30 cellular contexts compared by ENCODE assay signal in the genomic region with DNA sequence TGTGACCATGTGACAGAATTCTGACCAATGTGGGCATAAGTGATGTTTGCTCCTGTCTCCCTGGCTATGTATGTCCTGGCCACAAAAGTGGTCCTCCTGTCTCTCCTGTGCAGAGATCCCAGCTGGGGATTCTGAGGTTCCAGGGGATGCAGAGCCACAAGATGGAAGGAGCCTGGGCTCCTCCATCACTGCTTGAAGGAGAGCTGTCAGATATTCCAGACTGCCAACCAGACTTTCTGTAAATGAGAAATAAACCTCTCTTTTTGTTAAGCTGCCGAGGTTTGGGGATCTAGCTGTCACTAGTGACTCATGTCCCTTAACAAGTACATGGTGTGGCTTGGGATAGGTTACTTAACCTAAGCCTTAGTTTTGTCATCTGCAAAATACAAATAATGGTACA. TPM values are rescaled to one million over a fixed set of nuclear protein-coding genes. Genes with fewer than 3 reads are reported as not detected.
"Had no signal": no experiment of that assay in that cellular context is flagged by ENCODE, and none has a peak within 500 bp of the region (broad histone marks: within the 10 kb centered on the region; RNA-seq: fewer than 3 reads in every experiment).

No MANE protein-coding gene starts in this region.

- H3K27ac Mint-ChIP-seq: dendritic cell treated with granulocyte-macrophage colony-stimulating factor and Interleukin-4, amounts not matched to agents 40 ng/mL and 50 ng/mL, for 4 days; endodermal cell; naive thymus-derived CD4-positive, alpha-beta T cell; nephron; stimulated activated naive CD8-positive, alpha-beta T cell treated with anti-CD3 and anti-CD28 coated beads, Interleukin-15, amount 100 ng/mL, for 72 hours; type B pancreatic cell had no signal

- H3K9me3 ChIP-seq: colonic mucosa, ovary, right lobe of liver, thyroid gland had no signal

- H3K36me3 Mint-ChIP-seq: type B pancreatic cell had no signal

- DNase-seq: colonic mucosa; effector CD8-positive, alpha-beta T cell; endodermal cell; foreskin keratinocyte; glutamatergic neuron; heart right ventricle; hippocampal formation; left cardiac atrium; left lung; mesendoderm; midbrain; naive thymus-derived CD4-positive, alpha-beta T cell; occipital lobe; ovary; posterior cingulate gyrus; right lobe of liver; small intestine; stimulated activated CD4-positive, alpha-beta T cell treated with anti-CD3 and anti-CD28 coated beads, Interleukin-1b, Interleukin-23, amount 100 ng/mL, for 48 hours; stimulated activated CD4-positive, alpha-beta T cell treated with anti-CD3 and anti-CD28 coated beads, Interleukin-4, amount 100 ng/mL, for 1 hour; stimulated activated CD8-positive, alpha-beta memory T cell treated with anti-CD3 and anti-CD28 coated beads, Interleukin-4, amount 100 ng/mL, for 48 hours; stimulated activated naive CD4-positive, alpha-beta T cell; stimulated activated naive CD8-positive, alpha-beta T cell treated with anti-CD3 and anti-CD28 coated beads, Interleukin-15, amount 100 ng/mL, for 72 hours; thyroid gland had no signal

- H3K4me1 ChIP-seq: colonic mucosa, foreskin keratinocyte had no signal

- ATAC-seq: foreskin keratinocyte; left cardiac atrium; left lung; naive thymus-derived CD4-positive, alpha-beta T cell; right lobe of liver; stimulated activated naive CD8-positive, alpha-beta T cell treated with anti-CD3 and anti-CD28 coated beads, Interleukin-15, amount 100 ng/mL, for 72 hours had no signal

- H3K36me3 ChIP-seq: colonic mucosa, ovary, right lobe of liver had no signal

- H3K27me3 Mint-ChIP-seq: naive thymus-derived CD4-positive, alpha-beta T cell; stimulated activated naive CD8-positive, alpha-beta T cell treated with anti-CD3 and anti-CD28 coated beads, Interleukin-15, amount 100 ng/mL, for 72 hours; type B pancreatic cell had no signal

- H3K27ac ChIP-seq: colonic mucosa, esophagus muscularis mucosa, foreskin keratinocyte, heart right ventricle, left lung, ovary, right lobe of liver, suprapubic skin, thyroid gland had no signal

- H3K4me3 ChIP-seq: colonic mucosa, esophagus muscularis mucosa, heart right ventricle, left lung, ovary, right lobe of liver, suprapubic skin, thyroid gland had no signal

- H3K27me3 ChIP-seq: colonic mucosa, esophagus muscularis mucosa, foreskin keratinocyte, heart right ventricle, left lung, ovary, right lobe of liver, suprapubic skin, thyroid gland had no signal

- H3K9me3 Mint-ChIP-seq: type B pancreatic cell had no signal

- H3K4me3 Mint-ChIP-seq: dendritic cell treated with granulocyte-macrophage colony-stimulating factor and Interleukin-4, amounts not matched to agents 40 ng/mL and 50 ng/mL, for 4 days; endodermal cell; naive thymus-derived CD4-positive, alpha-beta T cell; nephron; stimulated activated naive CD8-positive, alpha-beta T cell treated with anti-CD3 and anti-CD28 coated beads, Interleukin-15, amount 100 ng/mL, for 72 hours; type B pancreatic cell had no signal

RNA-seq across cellular contexts. Expression of a gene that starts 21.9 kb away (rescaled TPM):
- total RNA-seq: endothelial cell of umbilical vein; lung microvascular endothelial cell; naive thymus-derived CD4-positive, alpha-beta T cell; occipital lobe had no signal
- polyA plus RNA-seq: endothelial cell of umbilical vein; naive thymus-derived CD4-positive, alpha-beta T cell had no signal
